In genomic region chr2:241701405-241702154, GRCh38 we compare ENCODE assay signal across 8 cellular contexts. TPM values are rescaled to one million over a fixed set of nuclear protein-coding genes. Genes with fewer than 3 reads are reported as not detected.
DNase-seq lines count a peak whose midpoint lies in the region; ATAC-seq and TF ChIP-seq lines count a peak whose summit lies in the region.

Gene ING5 (plus strand): TSS chr2:241702039. CDS start chr2:241702066, 27 bp downstream.

- TF ChIP-seq EP300 in suprapubic skin (IDR thresholded peaks at IDR 0.05): no peak

- peak within 1 kb of the TSS; percentile 98 for H3K27ac ChIP-seq in suprapubic skin

- H3K4me3 ChIP-seq in GM08714 (ENCODE audit: low read length) (peak within 1 kb of the TSS; percentile 89; the same call in 1 of the 2 replicates), NB4 (ENCODE audit: low read depth, low read length) (peak within 1 kb of the TSS; percentile 71), suprapubic skin (peak within 1 kb of the TSS; percentile 78)

- WGBS in suprapubic skin: no CpG with 5 or more reads among the region's 96 CpGs

- no peaks in the 10 kb centered on the region for H3K27me3 ChIP-seq in suprapubic skin

- peak; percentile 82 for TF ChIP-seq POLR2A in NB4 (IDR thresholded peaks at IDR 0.05; ENCODE audit: extremely low read depth, insufficient read length)
- TF ChIP-seq POLR2A in suprapubic skin (IDR thresholded peaks at IDR 0.05): peak in 1 of 2 donors; percentile 76

- peaks cover 24% of the 10 kb centered on the region for H3K4me1 ChIP-seq in suprapubic skin

- DNase-seq in NB4 (ENCODE audit: low read depth) (peak; percentile 96), globus pallidus (ENCODE audit: low spot score) (peak; percentile 88), omental fat pad (ENCODE audit: low spot score) (peak; percentile 93), suprapubic skin (ENCODE audit: low spot score in 2 of 2) (peak; percentile 97 to 98)
- peak; percentile 98 for DNase-seq in activated naive CD4-positive, alpha-beta T cell treated with anti-CD3 and anti-CD28 coated beads, Interleukin-2, amount 50 U/mL, for 16 hours

- H3K9me3 ChIP-seq in suprapubic skin: no peaks in the 10 kb centered on the region

- TF ChIP-seq CTCF in NB4 (IDR thresholded peaks at IDR 0.05; ENCODE audit: low read depth, low read length): no peak
- no peak for TF ChIP-seq CTCF in omental fat pad (IDR thresholded peaks at IDR 0.05)
- TF ChIP-seq CTCF in suprapubic skin (IDR thresholded peaks at IDR 0.05): no peak

- ATAC-seq in HG02571 (IDR thresholded peaks at IDR 0.05; ENCODE audit: unreplicated experiment): peak; percentile 60
- ATAC-seq in SK-N-SH treated with all-trans-retinoic acid at 6 μM for 48 hours: peak; percentile 78
- ATAC-seq in omental fat pad (ENCODE audit: low FRiP score): peak; percentile 88

- peaks cover 20% of the 10 kb centered on the region for H3K36me3 ChIP-seq in suprapubic skin

TF ChIP-seq in SK-N-SH treated with all-trans-retinoic acid at 6 μM for 48 hours, 23 proteins besides CTCF, POLR2A, EP300 and RAD21:
- TF ChIP-seq TCF4 (CRISPR knock-in tag; IDR thresholded peaks at IDR 0.05; ENCODE audit: borderline replicate concordance): no peak
- no peak for TF ChIP-seq ZNF70 (CRISPR knock-in tag; IDR thresholded peaks at IDR 0.05)
- TF ChIP-seq ZC3H10 (CRISPR knock-in tag; IDR thresholded peaks at IDR 0.05): no peak
- no peak for TF ChIP-seq ZNF565 (CRISPR knock-in tag; conservative IDR thresholded peaks at IDR 0.05; ENCODE audit: low read depth)
- 0 out of 2 replicates have a peak, but pooled peaks have one; percentile 17 for TF ChIP-seq TSHZ2 (CRISPR knock-in tag; IDR thresholded peaks at IDR 0.05)
- TF ChIP-seq SNAI2 (CRISPR knock-in tag; IDR thresholded peaks at IDR 0.05): no peak
- no peak for TF ChIP-seq PATZ1 (CRISPR knock-in tag; IDR thresholded peaks at IDR 0.05; ENCODE audit: borderline replicate concordance)
- 0 out of 2 replicates have a peak, but pooled peaks have one; percentile 18 for TF ChIP-seq ESRRG (CRISPR knock-in tag; IDR thresholded peaks at IDR 0.05)
- TF ChIP-seq ZNF8 (CRISPR knock-in tag; IDR thresholded peaks at IDR 0.05): no peak
- TF ChIP-seq TOX (CRISPR knock-in tag; IDR thresholded peaks at IDR 0.05; ENCODE audit: borderline replicate concordance): no peak
- no peak for TF ChIP-seq OSR1 (CRISPR knock-in tag; IDR thresholded peaks at IDR 0.05)
- TF ChIP-seq ISL1 (CRISPR knock-in tag; IDR thresholded peaks at IDR 0.05): no peak
- TF ChIP-seq CSDC2 (CRISPR knock-in tag; IDR thresholded peaks at IDR 0.05): peak; percentile 34; the same call in 1 of the 2 replicates
- TF ChIP-seq ZFP3 (CRISPR knock-in tag; IDR thresholded peaks at IDR 0.05): no peak
- TF ChIP-seq ARNTL (CRISPR knock-in tag; IDR thresholded peaks at IDR 0.05; ENCODE audit: borderline replicate concordance, low read depth): no peak
- TF ChIP-seq BACH2 (CRISPR knock-in tag; IDR thresholded peaks at IDR 0.05; ENCODE audit: borderline replicate concordance): no peak
- TF ChIP-seq, protein P1, sequence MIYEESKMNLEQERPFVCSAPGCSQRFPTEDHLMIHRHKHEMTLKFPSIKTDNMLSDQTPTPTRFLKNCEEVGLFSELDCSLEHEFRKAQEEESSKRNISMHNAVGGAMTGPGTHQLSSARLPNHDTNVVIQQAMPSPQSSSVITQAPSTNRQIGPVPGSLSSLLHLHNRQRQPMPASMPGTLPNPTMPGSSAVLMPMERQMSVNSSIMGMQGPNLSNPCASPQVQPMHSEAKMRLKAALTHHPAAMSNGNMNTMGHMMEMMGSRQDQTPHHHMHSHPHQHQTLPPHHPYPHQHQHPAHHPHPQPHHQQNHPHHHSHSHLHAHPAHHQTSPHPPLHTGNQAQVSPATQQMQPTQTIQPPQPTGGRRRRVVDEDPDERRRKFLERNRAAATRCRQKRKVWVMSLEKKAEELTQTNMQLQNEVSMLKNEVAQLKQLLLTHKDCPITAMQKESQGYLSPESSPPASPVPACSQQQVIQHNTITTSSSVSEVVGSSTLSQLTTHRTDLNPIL (CRISPR knock-in tag; IDR thresholded peaks at IDR 0.05; ENCODE audit: low read depth): no peak
TF ChIP-seq in SK-N-SH treated with all-trans-retinoic acid at 6 μM for 48 hours: peak in this region for 3.

RNA-seq across cellular contexts. Expression of gene ING5, which starts in this region (rescaled TPM):
- total RNA-seq in omental fat pad: 10 to 100 TPM; 24.2 to 33.0 (median 26.4) TPM
- total RNA-seq in suprapubic skin: 10 to 100 TPM; 32.1 to 94.9 (median 46.4) TPM

Comparison
In these comparisons a context has a peak if more than half of its experiments do, and no peak if none do; other contexts are left out.
1. Peak in every context shown above with its lines: DNase-seq, ATAC-seq, H3K4me3 ChIP-seq and H3K27ac ChIP-seq.